15 cellular contexts compared by ENCODE assay signal in genomic region chr9:28439688-28440087, GRCh38.
DNase-seq lines count a peak whose midpoint lies in the region; ATAC-seq, FAIRE-seq and TF ChIP-seq lines count a peak whose summit lies in the region.
"Had no signal": no experiment of that assay in that cellular context is flagged by ENCODE, and none has a peak within 500 bp of the region (broad histone marks: within the 10 kb centered on the region; RNA-seq: fewer than 3 reads in every experiment).

No MANE protein-coding gene starts in this region.

- H3K4me1 Mint-ChIP-seq in MCF 10A (ENCODE audit: insufficient read depth, unreplicated experiment): peaks cover 7% of the 10 kb centered on the region
- H3K4me1 Mint-ChIP-seq: CD8-positive, alpha-beta memory T cell had no signal

- intact Hi-C loops in MCF 10A (cut with micrococcal nuclease) (no loop called here), breast epithelium (cut with DNase I; ENCODE audit: low total_unique reads) (no loop called here), mammary epithelial cell (cut with micrococcal nuclease) (no loop called here)

- TF ChIP-seq CTCF in MCF 10A (IDR thresholded peaks at IDR 0.05; ENCODE audit: unreplicated experiment) (no peak), breast epithelium (IDR thresholded peaks at IDR 0.05) (no peak), mammary epithelial cell (conservative IDR thresholded peaks at IDR 0.05 in 1 of 2, IDR thresholded peaks at IDR 0.05 in 1 of 2; ENCODE audit: extremely low read depth in 1 of 2, insufficient read depth in 1 of 2, low read depth in 1 of 2, low read length in 2 of 2) (no peak)

- no peak overlapping the region for H3K27ac Mint-ChIP-seq in MCF 10A (ENCODE audit: low read depth, unreplicated experiment)
- H3K27ac Mint-ChIP-seq: CD8-positive, alpha-beta memory T cell had no signal

- no peak for FAIRE-seq in urothelium cell line (lab: Jason Lieb, UNC)
- FAIRE-seq: H54, K562 had no signal

- H3K27me3 Mint-ChIP-seq in MCF 10A (ENCODE audit: insufficient read depth, unreplicated experiment): no peaks in the 10 kb centered on the region
- H3K27me3 Mint-ChIP-seq: CD8-positive, alpha-beta memory T cell had no signal

- no peak overlapping the region for H3K4me2 ChIP-seq in mammary epithelial cell (ENCODE audit: insufficient read depth, low read depth, low read length)
- H3K4me2 ChIP-seq: BLaER1 had no signal

- ATAC-seq in HG03135 (IDR thresholded peaks at IDR 0.05; ENCODE audit: unreplicated experiment) (no peak), HG02938 (IDR thresholded peaks at IDR 0.05; ENCODE audit: unreplicated experiment) (no peak)
- ATAC-seq: HCT116, K562 had no signal

- H3K36me3 Mint-ChIP-seq in MCF 10A (ENCODE audit: insufficient read depth, unreplicated experiment): no peaks in the 10 kb centered on the region
- H3K36me3 Mint-ChIP-seq: CD8-positive, alpha-beta memory T cell had no signal

- H3K27ac ChIP-seq in breast epithelium (no peak overlapping the region), mammary epithelial cell (ENCODE audit: insufficient read depth, low read depth, low read length) (no peak overlapping the region)
- H3K27ac ChIP-seq: 22Rv1, BLaER1 had no signal

- dilution Hi-C loops in mammary epithelial cell (cut with HindIII; ENCODE audit: low sequenced_read_pairs): loop anchor here (5.0 kb wide), 1 partner anchor 62 kb away; no protein-coding TSS in a partner anchor

- no peak overlapping the region for H3K9ac ChIP-seq in mammary epithelial cell (ENCODE audit: insufficient read depth, low read length)
- H3K9ac ChIP-seq: BLaER1 had no signal

- in situ Hi-C loops in mammary epithelial cell (cut with MboI; ENCODE audit: low sequenced_read_pairs in 2 of 2): no loop called here

- H3K79me2 ChIP-seq in mammary epithelial cell (ENCODE audit: insufficient read depth, low read length): no peaks in the 10 kb centered on the region

- H3K4me3 Mint-ChIP-seq in MCF 10A (ENCODE audit: unreplicated experiment): no peak overlapping the region
- H3K4me3 Mint-ChIP-seq: CD8-positive, alpha-beta memory T cell had no signal

- CTCF ChIA-PET in MCF 10A (lab: Yijun Ruan, JAX) (no interaction called here), mammary epithelial cell (lab: Charles Lee; ENCODE audit: low non-redundant PET) (no interaction called here)

- no TSS peak for BruUV-seq in MCF 10A (replicated peaks; lab: Mats Ljungman, UMichigan)
- no TSS peak for BruUV-seq in mammary epithelial cell (replicated peaks; lab: Mats Ljungman, UMichigan)

- H2AFZ ChIP-seq in mammary epithelial cell (ENCODE audit: low read depth, low read length): no peak overlapping the region

- no peaks in the 10 kb centered on the region for H3K4me1 ChIP-seq in breast epithelium
- peaks cover 1% of the 10 kb centered on the region for H3K4me1 ChIP-seq in mammary epithelial cell (ENCODE audit: insufficient read depth, low read length)
- no peaks in the 10 kb centered on the region for H3K4me1 ChIP-seq in mononuclear cell (ENCODE audit: insufficient read depth, low read length)
- H3K4me1 ChIP-seq: BLaER1 had no signal

- WGBS in mammary epithelial cell (ENCODE audit: low coverage, missing lambda C conversion rate): 90% methylated on average over 3 of the region's 3 CpGs

- H3K4me3 ChIP-seq in breast epithelium (no peak overlapping the region), mammary epithelial cell (replicated peaks in 1 of 3; ENCODE audit: insufficient read depth in 1 of 3, low read depth in 2 of 3, low read length in 3 of 3) (no peak overlapping the region), mononuclear cell (ENCODE audit: low read length) (peak overlapping the region; percentile 5)
- H3K4me3 ChIP-seq: BLaER1, K562 had no signal

- H3K36me3 ChIP-seq in breast epithelium (no peaks in the 10 kb centered on the region), mammary epithelial cell (ENCODE audit: insufficient read depth, low read length) (peaks cover 2% of the 10 kb centered on the region)
- H3K36me3 ChIP-seq: BLaER1 had no signal

- H4K20me1 ChIP-seq in mammary epithelial cell (ENCODE audit: insufficient read depth, low read length): no peaks in the 10 kb centered on the region
- H4K20me1 ChIP-seq: BLaER1 had no signal

- TF ChIP-seq POLR2A in breast epithelium (IDR thresholded peaks at IDR 0.05): no peak

- no peaks in the 10 kb centered on the region for H3K9me3 Mint-ChIP-seq in MCF 10A (ENCODE audit: unreplicated experiment)

- peak; percentile 70 for DNase-seq in MCF 10A (ENCODE audit: unreplicated experiment)
- DNase-seq in breast epithelium (ENCODE audit: low spot score in 2 of 2): no peak
- peak; percentile 64 for DNase-seq in mammary epithelial cell
- DNase-seq in urothelium cell line (ENCODE audit: low spot score): no peak
- DNase-seq: AML-193; CD8-positive, alpha-beta memory T cell; DMS53 had no signal

- H3K27me3 ChIP-seq in breast epithelium (no peaks in the 10 kb centered on the region), mammary epithelial cell (ENCODE audit: insufficient read depth, low read length) (no peaks in the 10 kb centered on the region), mononuclear cell (ENCODE audit: insufficient read depth, low read length) (no peaks in the 10 kb centered on the region)
- H3K27me3 ChIP-seq: BLaER1 had no signal

- H3K9me3 ChIP-seq in breast epithelium: peaks cover 12 to 14% of the 10 kb centered on the region in 2 donors
- H3K9me3 ChIP-seq in mammary epithelial cell (replicated peaks; ENCODE audit: insufficient read depth, low read length): no peaks in the 10 kb centered on the region
- H3K9me3 ChIP-seq in mononuclear cell (ENCODE audit: low read depth, low read length): peaks cover 6% of the 10 kb centered on the region

- POLR2A ChIA-PET in MCF 10A (lab: Yijun Ruan, JAX): no interaction called here

Comparison
In these comparisons a context has a peak if more than half of its experiments do, and no peak if none do; other contexts are left out.
1. DNase-seq: peak in MCF 10A (single experiment) and mammary epithelial cell (single experiment); none in breast epithelium (0 of 2) and urothelium cell line (single experiment).